Comparison of ENCODE assay signal across 19 cellular contexts in genomic region chr16:49846800-49847199, GRCh38. TPM values are rescaled to one million over a fixed set of nuclear protein-coding genes. Genes with fewer than 3 reads are reported as not detected.
"Had no signal": no experiment of that assay in that cellular context is flagged by ENCODE, and none has a peak within 500 bp of the region (broad histone marks: within the 10 kb centered on the region; RNA-seq: fewer than 3 reads in every experiment).

No MANE protein-coding gene starts in this region.

- H3K27ac ChIP-seq: KMS-11 had no signal

- H3K4me2 ChIP-seq: KMS-11 had no signal

- H3K4me1 Mint-ChIP-seq: IgD-negative memory B cell had no signal

- H3K4me3 ChIP-seq: K562 had no signal

- DNase-seq: Kasumi-1, MM.1S, NCI-H1092 treated with DMSO at 0.1 percent for 48 hours, NCI-H1417, NCI-H1436 treated with DMSO at 0.1 percent for 48 hours, NCI-H1694, NCI-H187 treated with DMSO at 0.1 percent for 48 hours, NCI-H2029 treated with DMSO at 0.1 percent for 48 hours, NCI-H2227 treated with DMSO at 0.1 percent for 48 hours, NCI-H526 treated with DMSO at 0.1 percent for 48 hours, NCI-H774, Right ventricle myocardium superior, RPMI8226 had no signal

- H3K27ac Mint-ChIP-seq: IgD-negative memory B cell had no signal

- ATAC-seq: K562 had no signal

- H3K9ac ChIP-seq: KMS-11 had no signal

RNA-seq across cellular contexts. Expression of gene ZNF423, which starts 9.1 kb away (rescaled TPM):
- total RNA-seq: K562; NCI-H460; SK-MEL-5; T-helper 1 cell treated with Interleukin-12 subunit alpha and Interleukin-12 subunit beta and Interleukin-4 antibody, amounts not matched to agents 30 ng/mL and 1 ng/mL, for 36 hours had no signal
- polyA plus RNA-seq: IgD-negative memory B cell, K562 had no signal
